In the genomic region with DNA sequence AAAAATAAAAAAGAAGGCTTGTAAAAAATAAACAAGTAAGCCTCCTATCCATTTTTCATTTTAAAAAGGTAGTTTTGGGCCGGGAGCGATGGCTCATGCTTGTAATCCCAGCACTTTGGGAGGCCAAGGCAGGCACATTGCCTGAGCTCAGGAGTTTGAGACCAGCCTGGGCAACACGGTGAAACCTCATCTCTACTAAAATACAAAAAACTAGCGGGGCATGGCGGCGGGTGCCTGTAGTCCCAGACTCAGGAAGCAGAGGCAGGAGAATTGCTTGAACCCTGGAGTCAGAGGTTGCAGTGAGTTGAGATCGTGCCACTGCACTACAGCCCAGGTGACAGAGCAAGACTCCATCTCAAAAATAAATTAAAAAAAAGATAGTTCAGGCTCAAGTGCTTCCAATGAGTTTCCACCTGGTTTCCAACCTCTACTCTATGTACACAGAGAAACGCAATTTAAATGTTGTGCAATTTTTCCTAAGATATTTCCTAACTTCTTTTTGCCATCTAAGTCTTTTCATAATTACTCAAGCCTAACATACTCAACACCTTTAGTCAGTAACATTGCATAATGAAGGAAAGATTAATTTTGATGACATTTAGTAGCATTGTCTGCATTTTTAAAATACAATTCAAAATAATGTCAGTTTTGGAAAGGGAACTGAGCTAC, we compare ENCODE assay signal across 20 cellular contexts.
"Had no signal": no experiment of that assay in that cellular context is flagged by ENCODE, and none has a peak within 500 bp of the region (broad histone marks: within the 10 kb centered on the region; RNA-seq: fewer than 3 reads in every experiment).

No MANE protein-coding gene starts in this region.

- H3K4me1 Mint-ChIP-seq: activated naive CD8-positive, alpha-beta T cell treated with anti-CD3 and anti-CD28 coated beads, Interleukin-2, amount 10 ng/mL, durations not matched to agents 7 days and 5 days; mesothelial cell of epicardium; naive thymus-derived CD8-positive, alpha-beta T cell; neural progenitor cell had no signal

- H3K27me3 ChIP-seq: heart right ventricle, neural progenitor cell, spleen, upper lobe of left lung had no signal

- H3K4me1 ChIP-seq: heart right ventricle, neural progenitor cell, spleen, upper lobe of left lung had no signal

- H3K4me2 ChIP-seq: neural progenitor cell had no signal

- H3K36me3 ChIP-seq: heart right ventricle, neural progenitor cell, spleen, thoracic aorta, upper lobe of left lung had no signal

- H3K27me3 Mint-ChIP-seq: activated CD4-positive, alpha-beta memory T cell treated with anti-CD3 and anti-CD28 coated beads for 36 hours; activated naive CD8-positive, alpha-beta T cell treated with anti-CD3 and anti-CD28 coated beads, Interleukin-2, amount 10 ng/mL, durations not matched to agents 7 days and 5 days; naive thymus-derived CD8-positive, alpha-beta T cell; progenitor cell of endocrine pancreas had no signal

- H3K4me3 Mint-ChIP-seq: activated CD4-positive, alpha-beta memory T cell treated with anti-CD3 and anti-CD28 coated beads for 36 hours; activated naive CD4-positive, alpha-beta T cell treated with anti-CD3 and anti-CD28 coated beads for 36 hours; activated naive CD8-positive, alpha-beta T cell treated with anti-CD3 and anti-CD28 coated beads, Interleukin-2, amount 10 ng/mL, durations not matched to agents 7 days and 5 days; mesothelial cell of epicardium; naive thymus-derived CD8-positive, alpha-beta T cell; neural progenitor cell had no signal

- H3K9ac ChIP-seq: neural progenitor cell had no signal

- H3K9me3 ChIP-seq: thoracic aorta, upper lobe of left lung had no signal

- H3K27ac Mint-ChIP-seq: activated CD4-positive, alpha-beta memory T cell treated with anti-CD3 and anti-CD28 coated beads for 36 hours; activated naive CD4-positive, alpha-beta T cell treated with anti-CD3 and anti-CD28 coated beads for 36 hours; activated naive CD8-positive, alpha-beta T cell treated with anti-CD3 and anti-CD28 coated beads, Interleukin-2, amount 10 ng/mL, durations not matched to agents 7 days and 5 days; mesothelial cell of epicardium; naive thymus-derived CD8-positive, alpha-beta T cell; neural progenitor cell; progenitor cell of endocrine pancreas had no signal

- H3K4me3 ChIP-seq: coronary artery, heart right ventricle, neural progenitor cell, spleen, thoracic aorta, upper lobe of left lung had no signal

- H3K27ac ChIP-seq: coronary artery, heart right ventricle, neural progenitor cell, spleen, thoracic aorta had no signal

- ATAC-seq: heart right ventricle; left colon; naive thymus-derived CD8-positive, alpha-beta T cell had no signal

- DNase-seq: activated CD4-positive, alpha-beta memory T cell treated with anti-CD3 and anti-CD28 coated beads for 36 hours; activated CD4-positive, alpha-beta T cell treated with anti-CD3 and anti-CD28 coated beads for 48 hours; activated naive CD4-positive, alpha-beta T cell treated with anti-CD3 and anti-CD28 coated beads for 36 hours; activated naive CD8-positive, alpha-beta T cell treated with anti-CD3 and anti-CD28 coated beads, Interleukin-2, amount 10 ng/mL, durations not matched to agents 7 days and 5 days; activated T-cell treated with anti-CD3 and anti-CD28 coated beads, Interleukin-2, amount 50 U/mL, for 48 hours; amygdala; cerebellar nuclear complex; heart right ventricle; islet precursor cell; left colon; naive thymus-derived CD8-positive, alpha-beta T cell; spleen; stimulated activated CD4-positive, alpha-beta T cell treated with anti-CD3 and anti-CD28 coated beads, Interleukin-4, amount 100 ng/mL, for 24 hours; stimulated activated naive CD4-positive, alpha-beta T cell treated with Interleukin-2 at 50 U/mL for 16 hours; upper lobe of left lung had no signal

- H3K9me3 Mint-ChIP-seq: activated naive CD8-positive, alpha-beta T cell treated with anti-CD3 and anti-CD28 coated beads, Interleukin-2, amount 10 ng/mL, durations not matched to agents 7 days and 5 days had no signal

- H2AFZ ChIP-seq: neural progenitor cell had no signal

- H3K36me3 Mint-ChIP-seq: activated CD4-positive, alpha-beta memory T cell treated with anti-CD3 and anti-CD28 coated beads for 36 hours; activated naive CD8-positive, alpha-beta T cell treated with anti-CD3 and anti-CD28 coated beads, Interleukin-2, amount 10 ng/mL, durations not matched to agents 7 days and 5 days had no signal
